1 cellular context compared by ENCODE assay signal in genomic region chr5:159198063-159199036, GRCh38.
TF ChIP-seq lines count a peak whose summit lies in the region.

No MANE protein-coding gene starts in this region.

TF ChIP-seq in GM12878, 131 proteins besides CTCF, POLR2A, EP300 and RAD21 (continued from another document):
- peak; percentile 67 for TF ChIP-seq RUNX3 (IDR thresholded peaks at IDR 0.05; ENCODE audit: low read length)
- peak; percentile 92 for TF ChIP-seq PKNOX1 (IDR thresholded peaks at IDR 0.05)
- TF ChIP-seq IRF3 (IDR thresholded peaks at IDR 0.05): no peak
- no peak for TF ChIP-seq ZBTB4 (CRISPR knock-in tag; IDR thresholded peaks at IDR 0.05)
- no peak for TF ChIP-seq ZNF592 (IDR thresholded peaks at IDR 0.05)
- TF ChIP-seq ZNF217 (IDR thresholded peaks at IDR 0.05): no peak
- TF ChIP-seq ATF7 (IDR thresholded peaks at IDR 0.05; ENCODE audit: low read depth): peak; percentile 36
- peak; percentile 55 for TF ChIP-seq CUX1 (IDR thresholded peaks at IDR 0.05; ENCODE audit: insufficient replicate concordance, low read depth, low read length)
- peak; percentile 51 for TF ChIP-seq PBX3 (IDR thresholded peaks at IDR 0.05; ENCODE audit: insufficient replicate concordance, low read depth, low read length)
- TF ChIP-seq HDAC6 (IDR thresholded peaks at IDR 0.05; ENCODE audit: unreplicated experiment): no peak
- TF ChIP-seq ZNF622 (IDR thresholded peaks at IDR 0.05): no peak
